20 cellular contexts compared by ENCODE assay signal in genomic region chr9:97842960-97843359, GRCh38. TPM values are rescaled to one million over a fixed set of nuclear protein-coding genes. Genes with fewer than 3 reads are reported as not detected.
DNase-seq lines count a peak whose midpoint lies in the region; ATAC-seq and TF ChIP-seq lines count a peak whose summit lies in the region.
"Had no signal": no experiment of that assay in that cellular context is flagged by ENCODE, and none has a peak within 500 bp of the region (broad histone marks: within the 10 kb centered on the region; RNA-seq: fewer than 3 reads in every experiment).

No MANE protein-coding gene starts in this region.

- no peak for TF ChIP-seq CTCF in HEK293 (tag by site-specific recombination; IDR thresholded peaks at IDR 0.05)
- TF ChIP-seq CTCF in CD4-positive, alpha-beta T cell (IDR thresholded peaks at IDR 0.05): no peak

- POLR2A ChIA-PET in HEK293 (lab: Yijun Ruan, JAX): no interaction called here
- POLR2A ChIA-PET in CD4-positive, alpha-beta T cell (lab: Charles Lee): no interaction called here

- peaks cover 69% of the 10 kb centered on the region for H3K27me3 ChIP-seq in CD4-positive, alpha-beta T cell (ENCODE audit: control insufficient read depth, insufficient read depth, low read length)

- intact Hi-C loops in CD4-positive, alpha-beta T cell (cut with DNase I, micrococcal nuclease): no loop called here

- no peaks in the 10 kb centered on the region for H3K9me3 ChIP-seq in HEK293 (ENCODE audit: control insufficient read depth, insufficient read depth, low read depth, low read length)
- H3K9me3 ChIP-seq in CD4-positive, alpha-beta T cell (ENCODE audit: control insufficient read depth, low read length): no peaks in the 10 kb centered on the region
- H3K9me3 ChIP-seq: Caco-2 had no signal

- DNase-seq in stimulated activated naive CD8-positive, alpha-beta T cell treated with anti-CD3 and anti-CD28 coated beads, Interleukin-15, amount 100 ng/mL, for 72 hours: no peak
- no peak for DNase-seq in stimulated activated naive CD8-positive, alpha-beta T cell treated with anti-CD3 and anti-CD28 coated beads, Interleukin-15, Interleukin-2, amounts not matched to agents 100 U/mL and 50 U/mL, for 24 hours
- DNase-seq in CD4-positive, alpha-beta T cell: no peak
- DNase-seq in AG08395 (ENCODE audit: low spot score): no peak
- DNase-seq in GF-D8 (lab: John Stamatoyannopoulos, UW): no peak
- DNase-seq: 8988T; ACHN; AML-193; Caco-2; Calu3; CD4-positive, alpha-beta memory T cell; CD8-positive, alpha-beta memory T cell; DMS79 treated with DMSO at 0.1 percent for 48 hours had no signal

- H3K27ac Mint-ChIP-seq in stimulated activated naive CD8-positive, alpha-beta T cell treated with anti-CD3 and anti-CD28 coated beads, Interleukin-15, amount 100 ng/mL, for 72 hours: no peak overlapping the region
- H3K27ac Mint-ChIP-seq in activated T-helper 17 cell treated with anti-CD3 and anti-CD28 coated beads, Interleukin-2, amount 50 U/mL, for 72 hours: no peak overlapping the region
- no peak overlapping the region for H3K27ac Mint-ChIP-seq in CD4-positive, alpha-beta T cell
- H3K27ac Mint-ChIP-seq: B cell; CD8-positive, alpha-beta memory T cell had no signal

- H3K27me3 Mint-ChIP-seq in stimulated activated naive CD8-positive, alpha-beta T cell treated with anti-CD3 and anti-CD28 coated beads, Interleukin-15, amount 100 ng/mL, for 72 hours: peaks cover 69% of the 10 kb centered on the region
- peaks cover 58% of the 10 kb centered on the region for H3K27me3 Mint-ChIP-seq in activated T-helper 17 cell treated with anti-CD3 and anti-CD28 coated beads, Interleukin-2, amount 50 U/mL, for 72 hours
- H3K27me3 Mint-ChIP-seq in CD4-positive, alpha-beta T cell: peaks cover 91% of the 10 kb centered on the region

- peak; percentile 42 for ATAC-seq in stimulated activated naive CD8-positive, alpha-beta T cell treated with anti-CD3 and anti-CD28 coated beads, Interleukin-15, amount 100 ng/mL, for 72 hours
- ATAC-seq in stimulated activated naive CD8-positive, alpha-beta T cell treated with anti-CD3 and anti-CD28 coated beads, Interleukin-15, Interleukin-2, amounts not matched to agents 100 U/mL and 50 U/mL, for 24 hours: no peak
- peak; percentile 16 for ATAC-seq in activated T-helper 17 cell treated with anti-CD3 and anti-CD28 coated beads, Interleukin-2, amount 50 U/mL, for 72 hours (replicated peaks)
- no peak for ATAC-seq in CD4-positive, alpha-beta T cell (ENCODE audit: poor library complexity)
- ATAC-seq: GM12878 had no signal

- no peak overlapping the region for H3K4me3 ChIP-seq in HEK293 (ENCODE audit: low read depth, low read length)
- H3K4me3 ChIP-seq: BLaER1 treated with 17β-estradiol and CSF1 and Interleukin-3, amounts not matched to agents 10 nM and 100 nM; GM12878 had no signal

- H3K9me3 Mint-ChIP-seq in stimulated activated naive CD8-positive, alpha-beta T cell treated with anti-CD3 and anti-CD28 coated beads, Interleukin-15, amount 100 ng/mL, for 72 hours: no peaks in the 10 kb centered on the region
- H3K9me3 Mint-ChIP-seq in activated T-helper 17 cell treated with anti-CD3 and anti-CD28 coated beads, Interleukin-2, amount 50 U/mL, for 72 hours: no peaks in the 10 kb centered on the region
- H3K9me3 Mint-ChIP-seq in CD4-positive, alpha-beta T cell: peaks cover 2% of the 10 kb centered on the region

- no peaks in the 10 kb centered on the region for H3K36me3 ChIP-seq in HEK293 (ENCODE audit: control insufficient read depth in 2 of 2, insufficient read depth in 1 of 2, low read length in 2 of 2)
- H3K36me3 ChIP-seq: BLaER1 treated with 17β-estradiol and CSF1 and Interleukin-3, amounts not matched to agents 10 nM and 100 nM had no signal

- peaks cover 2% of the 10 kb centered on the region for H3K4me1 Mint-ChIP-seq in stimulated activated naive CD8-positive, alpha-beta T cell treated with anti-CD3 and anti-CD28 coated beads, Interleukin-15, amount 100 ng/mL, for 72 hours
- no peaks in the 10 kb centered on the region for H3K4me1 Mint-ChIP-seq in activated T-helper 17 cell treated with anti-CD3 and anti-CD28 coated beads, Interleukin-2, amount 50 U/mL, for 72 hours
- H3K4me1 Mint-ChIP-seq in CD4-positive, alpha-beta T cell (ENCODE audit: low read depth): peaks cover 5% of the 10 kb centered on the region
- H3K4me1 Mint-ChIP-seq: B cell had no signal

- no peaks in the 10 kb centered on the region for H3K36me3 Mint-ChIP-seq in activated T-helper 17 cell treated with anti-CD3 and anti-CD28 coated beads, Interleukin-2, amount 50 U/mL, for 72 hours (ENCODE audit: low read depth)
- no peaks in the 10 kb centered on the region for H3K36me3 Mint-ChIP-seq in CD4-positive, alpha-beta T cell (ENCODE audit: low read depth)
- H3K36me3 Mint-ChIP-seq: CD4-positive, alpha-beta memory T cell had no signal

- H3K4me1 ChIP-seq in HEK293 (ENCODE audit: control insufficient read depth, insufficient read depth, low read length): peaks cover 7% of the 10 kb centered on the region; the same call in 1 of the 2 replicates
- H3K4me1 ChIP-seq: BLaER1 treated with 17β-estradiol and CSF1 and Interleukin-3, amounts not matched to agents 10 nM and 100 nM; Caco-2 had no signal

- CTCF ChIA-PET in HEK293 (lab: Yijun Ruan, JAX): interaction anchor here (1.1 to 1.7 kb wide), 3 partner anchors 11 to 135 kb away, joined by 3 to 8 read pairs (median 4); no protein-coding TSS in a partner anchor
- CTCF ChIA-PET in CD4-positive, alpha-beta T cell (lab: Charles Lee): no interaction called here

- no peak overlapping the region for H3K27ac ChIP-seq in HEK293 (ENCODE audit: extremely low read depth, low read depth, low read length)
- no peak overlapping the region for H3K27ac ChIP-seq in CD4-positive, alpha-beta T cell (ENCODE audit: low read depth, low read length)
- H3K27ac ChIP-seq: BLaER1 treated with 17β-estradiol and CSF1 and Interleukin-3, amounts not matched to agents 10 nM and 100 nM; C4-2B had no signal

- no peak overlapping the region for H3K4me3 Mint-ChIP-seq in stimulated activated naive CD8-positive, alpha-beta T cell treated with anti-CD3 and anti-CD28 coated beads, Interleukin-15, amount 100 ng/mL, for 72 hours
- no peak overlapping the region for H3K4me3 Mint-ChIP-seq in activated T-helper 17 cell treated with anti-CD3 and anti-CD28 coated beads, Interleukin-2, amount 50 U/mL, for 72 hours
- H3K4me3 Mint-ChIP-seq in CD4-positive, alpha-beta T cell: no peak overlapping the region
- H3K4me3 Mint-ChIP-seq: B cell; CD4-positive, alpha-beta memory T cell; CD8-positive, alpha-beta memory T cell had no signal

TF ChIP-seq in HEK293, 187 proteins besides CTCF, POLR2A, EP300 and RAD21:
- TF ChIP-seq ZNF623 (tag by site-specific recombination; IDR thresholded peaks at IDR 0.05): no peak
- peak; percentile 45; the same call in 1 of the 2 replicates for TF ChIP-seq MZF1 (tag by site-specific recombination; IDR thresholded peaks at IDR 0.05; ENCODE audit: borderline replicate concordance)
- TF ChIP-seq PBX3 (CRISPR knock-in tag; IDR thresholded peaks at IDR 0.05): no peak
TF ChIP-seq in HEK293: peak in this region for 1.

RNA-seq across cellular contexts. Expression of gene FOXE1, which starts 10.1 kb away (rescaled TPM):
- total RNA-seq in activated T-helper 17 cell treated with anti-CD3 and anti-CD28 coated beads, Interleukin-2, amount 50 U/mL, for 72 hours: not detected
- not detected for total RNA-seq in CD4-positive, alpha-beta T cell
- total RNA-seq: A673; B cell; Caco-2; CD4-positive, alpha-beta memory T cell; GM12878 had no signal

Comparison
In these comparisons a context has a peak if more than half of its experiments do, and no peak if none do; other contexts are left out.
1. ATAC-seq: peak in stimulated activated naive CD8-positive, alpha-beta T cell treated with anti-CD3 and anti-CD28 coated beads, Interleukin-15, amount 100 ng/mL, for 72 hours (single experiment) and activated T-helper 17 cell treated with anti-CD3 and anti-CD28 coated beads, Interleukin-2, amount 50 U/mL, for 72 hours (single experiment); none in stimulated activated naive CD8-positive, alpha-beta T cell treated with anti-CD3 and anti-CD28 coated beads, Interleukin-15, Interleukin-2, amounts not matched to agents 100 U/mL and 50 U/mL, for 24 hours (single experiment) and CD4-positive, alpha-beta T cell (single experiment).